ENCODE assay signal across 1 cellular context in the genomic region with DNA sequence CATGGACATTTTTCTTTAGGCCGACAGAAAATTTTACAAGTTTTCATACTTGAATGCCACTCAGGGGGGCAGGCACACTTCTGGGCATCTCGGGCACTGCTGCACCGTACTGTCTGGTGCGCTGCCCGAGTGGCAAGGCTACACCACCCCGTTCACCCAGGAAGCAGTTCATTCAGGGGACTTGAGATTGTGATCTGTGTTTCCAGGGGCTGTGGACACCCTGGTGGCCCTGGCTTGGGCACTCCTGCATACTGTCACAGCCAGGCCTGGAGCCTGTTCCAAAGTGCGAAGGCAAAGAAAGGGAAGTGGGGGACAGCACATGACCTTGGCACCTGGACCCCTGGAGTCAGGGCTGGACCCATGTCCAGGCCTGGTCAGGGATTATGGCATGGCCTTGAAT.
TF ChIP-seq lines count a peak whose summit lies in the region.

No MANE protein-coding gene starts in this region.

TF ChIP-seq in GM12878, 131 proteins besides CTCF, POLR2A, EP300 and RAD21 (continued from another document):
- TF ChIP-seq, protein P1, sequence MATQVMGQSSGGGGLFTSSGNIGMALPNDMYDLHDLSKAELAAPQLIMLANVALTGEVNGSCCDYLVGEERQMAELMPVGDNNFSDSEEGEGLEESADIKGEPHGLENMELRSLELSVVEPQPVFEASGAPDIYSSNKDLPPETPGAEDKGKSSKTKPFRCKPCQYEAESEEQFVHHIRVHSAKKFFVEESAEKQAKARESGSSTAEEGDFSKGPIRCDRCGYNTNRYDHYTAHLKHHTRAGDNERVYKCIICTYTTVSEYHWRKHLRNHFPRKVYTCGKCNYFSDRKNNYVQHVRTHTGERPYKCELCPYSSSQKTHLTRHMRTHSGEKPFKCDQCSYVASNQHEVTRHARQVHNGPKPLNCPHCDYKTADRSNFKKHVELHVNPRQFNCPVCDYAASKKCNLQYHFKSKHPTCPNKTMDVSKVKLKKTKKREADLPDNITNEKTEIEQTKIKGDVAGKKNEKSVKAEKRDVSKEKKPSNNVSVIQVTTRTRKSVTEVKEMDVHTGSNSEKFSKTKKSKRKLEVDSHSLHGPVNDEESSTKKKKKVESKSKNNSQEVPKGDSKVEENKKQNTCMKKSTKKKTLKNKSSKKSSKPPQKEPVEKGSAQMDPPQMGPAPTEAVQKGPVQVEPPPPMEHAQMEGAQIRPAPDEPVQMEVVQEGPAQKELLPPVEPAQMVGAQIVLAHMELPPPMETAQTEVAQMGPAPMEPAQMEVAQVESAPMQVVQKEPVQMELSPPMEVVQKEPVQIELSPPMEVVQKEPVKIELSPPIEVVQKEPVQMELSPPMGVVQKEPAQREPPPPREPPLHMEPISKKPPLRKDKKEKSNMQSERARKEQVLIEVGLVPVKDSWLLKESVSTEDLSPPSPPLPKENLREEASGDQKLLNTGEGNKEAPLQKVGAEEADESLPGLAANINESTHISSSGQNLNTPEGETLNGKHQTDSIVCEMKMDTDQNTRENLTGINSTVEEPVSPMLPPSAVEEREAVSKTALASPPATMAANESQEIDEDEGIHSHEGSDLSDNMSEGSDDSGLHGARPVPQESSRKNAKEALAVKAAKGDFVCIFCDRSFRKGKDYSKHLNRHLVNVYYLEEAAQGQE (IDR thresholded peaks at IDR 0.05; ENCODE audit: low read depth, low read length), result no peak
- TF ChIP-seq SPI1 (IDR thresholded peaks at IDR 0.05; ENCODE audit: borderline replicate concordance, insufficient read depth, low read depth, low read length) (no peak), CHD4 (IDR thresholded peaks at IDR 0.05) (no peak), E2F4 (IDR thresholded peaks at IDR 0.05; ENCODE audit: low read depth, low read length) (no peak), CBX5 (IDR thresholded peaks at IDR 0.05; ENCODE audit: low read depth) (no peak)
